1 cellular context compared by ENCODE assay signal in the genomic region with DNA sequence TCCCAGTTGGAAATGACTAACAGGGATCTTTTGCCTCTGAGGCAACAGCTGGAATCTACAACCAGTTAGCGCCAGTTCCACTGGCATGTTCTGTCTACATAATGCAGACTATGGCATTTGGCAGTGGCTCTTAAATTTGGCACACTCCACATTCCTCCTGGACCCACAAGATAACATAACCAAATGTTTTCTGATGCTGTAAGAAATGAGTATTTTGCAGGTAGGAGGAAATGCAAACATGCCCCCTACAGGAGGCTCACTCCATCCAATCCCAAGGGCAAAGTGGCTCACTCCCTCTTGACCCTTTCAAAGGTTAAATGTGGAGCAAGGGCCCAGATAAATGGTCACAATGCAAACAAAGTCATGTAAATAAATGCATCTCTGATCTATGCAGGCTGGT.
TF ChIP-seq lines count a peak whose summit lies in the region.

No MANE protein-coding gene starts in this region.

TF ChIP-seq in WTC11, 78 proteins besides CTCF, POLR2A, EP300 and RAD21 (continued from another document):
- TF ChIP-seq, protein P1, sequence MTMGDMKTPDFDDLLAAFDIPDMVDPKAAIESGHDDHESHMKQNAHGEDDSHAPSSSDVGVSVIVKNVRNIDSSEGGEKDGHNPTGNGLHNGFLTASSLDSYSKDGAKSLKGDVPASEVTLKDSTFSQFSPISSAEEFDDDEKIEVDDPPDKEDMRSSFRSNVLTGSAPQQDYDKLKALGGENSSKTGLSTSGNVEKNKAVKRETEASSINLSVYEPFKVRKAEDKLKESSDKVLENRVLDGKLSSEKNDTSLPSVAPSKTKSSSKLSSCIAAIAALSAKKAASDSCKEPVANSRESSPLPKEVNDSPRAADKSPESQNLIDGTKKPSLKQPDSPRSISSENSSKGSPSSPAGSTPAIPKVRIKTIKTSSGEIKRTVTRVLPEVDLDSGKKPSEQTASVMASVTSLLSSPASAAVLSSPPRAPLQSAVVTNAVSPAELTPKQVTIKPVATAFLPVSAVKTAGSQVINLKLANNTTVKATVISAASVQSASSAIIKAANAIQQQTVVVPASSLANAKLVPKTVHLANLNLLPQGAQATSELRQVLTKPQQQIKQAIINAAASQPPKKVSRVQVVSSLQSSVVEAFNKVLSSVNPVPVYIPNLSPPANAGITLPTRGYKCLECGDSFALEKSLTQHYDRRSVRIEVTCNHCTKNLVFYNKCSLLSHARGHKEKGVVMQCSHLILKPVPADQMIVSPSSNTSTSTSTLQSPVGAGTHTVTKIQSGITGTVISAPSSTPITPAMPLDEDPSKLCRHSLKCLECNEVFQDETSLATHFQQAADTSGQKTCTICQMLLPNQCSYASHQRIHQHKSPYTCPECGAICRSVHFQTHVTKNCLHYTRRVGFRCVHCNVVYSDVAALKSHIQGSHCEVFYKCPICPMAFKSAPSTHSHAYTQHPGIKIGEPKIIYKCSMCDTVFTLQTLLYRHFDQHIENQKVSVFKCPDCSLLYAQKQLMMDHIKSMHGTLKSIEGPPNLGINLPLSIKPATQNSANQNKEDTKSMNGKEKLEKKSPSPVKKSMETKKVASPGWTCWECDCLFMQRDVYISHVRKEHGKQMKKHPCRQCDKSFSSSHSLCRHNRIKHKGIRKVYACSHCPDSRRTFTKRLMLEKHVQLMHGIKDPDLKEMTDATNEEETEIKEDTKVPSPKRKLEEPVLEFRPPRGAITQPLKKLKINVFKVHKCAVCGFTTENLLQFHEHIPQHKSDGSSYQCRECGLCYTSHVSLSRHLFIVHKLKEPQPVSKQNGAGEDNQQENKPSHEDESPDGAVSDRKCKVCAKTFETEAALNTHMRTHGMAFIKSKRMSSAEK (CRISPR knock-in tag; IDR thresholded peaks at IDR 0.05; ENCODE audit: borderline replicate concordance), result no peak
- TF ChIP-seq, protein P2, sequence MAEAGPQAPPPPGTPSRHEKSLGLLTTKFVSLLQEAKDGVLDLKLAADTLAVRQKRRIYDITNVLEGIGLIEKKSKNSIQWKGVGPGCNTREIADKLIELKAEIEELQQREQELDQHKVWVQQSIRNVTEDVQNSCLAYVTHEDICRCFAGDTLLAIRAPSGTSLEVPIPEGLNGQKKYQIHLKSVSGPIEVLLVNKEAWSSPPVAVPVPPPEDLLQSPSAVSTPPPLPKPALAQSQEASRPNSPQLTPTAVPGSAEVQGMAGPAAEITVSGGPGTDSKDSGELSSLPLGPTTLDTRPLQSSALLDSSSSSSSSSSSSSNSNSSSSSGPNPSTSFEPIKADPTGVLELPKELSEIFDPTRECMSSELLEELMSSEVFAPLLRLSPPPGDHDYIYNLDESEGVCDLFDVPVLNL (CRISPR knock-in tag; IDR thresholded peaks at IDR 0.05; ENCODE audit: borderline replicate concordance, low read depth), result no peak
- TF ChIP-seq HMGA2 (CRISPR knock-in tag; IDR thresholded peaks at IDR 0.05) (no peak), TEAD4 (CRISPR knock-in tag; IDR thresholded peaks at IDR 0.05) (no peak), CREM (CRISPR knock-in tag; IDR thresholded peaks at IDR 0.05) (no peak), ZNF138 (CRISPR knock-in tag; conservative IDR thresholded peaks at IDR 0.05) (no peak), ESRRA (CRISPR knock-in tag; IDR thresholded peaks at IDR 0.05; ENCODE audit: borderline replicate concordance) (no peak)
- TF ChIP-seq, protein P3, sequence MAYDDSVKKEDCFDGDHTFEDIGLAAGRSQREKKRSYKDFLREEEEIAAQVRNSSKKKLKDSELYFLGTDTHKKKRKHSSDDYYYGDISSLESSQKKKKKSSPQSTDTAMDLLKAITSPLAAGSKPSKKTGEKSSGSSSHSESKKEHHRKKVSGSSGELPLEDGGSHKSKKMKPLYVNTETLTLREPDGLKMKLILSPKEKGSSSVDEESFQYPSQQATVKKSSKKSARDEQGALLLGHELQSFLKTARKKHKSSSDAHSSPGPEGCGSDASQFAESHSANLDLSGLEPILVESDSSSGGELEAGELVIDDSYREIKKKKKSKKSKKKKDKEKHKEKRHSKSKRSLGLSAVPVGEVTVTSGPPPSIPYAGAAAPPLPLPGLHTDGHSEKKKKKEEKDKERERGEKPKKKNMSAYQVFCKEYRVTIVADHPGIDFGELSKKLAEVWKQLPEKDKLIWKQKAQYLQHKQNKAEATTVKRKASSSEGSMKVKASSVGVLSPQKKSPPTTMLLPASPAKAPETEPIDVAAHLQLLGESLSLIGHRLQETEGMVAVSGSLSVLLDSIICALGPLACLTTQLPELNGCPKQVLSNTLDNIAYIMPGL (CRISPR knock-in tag; IDR thresholded peaks at IDR 0.05), result no peak
- TF ChIP-seq, protein P4, sequence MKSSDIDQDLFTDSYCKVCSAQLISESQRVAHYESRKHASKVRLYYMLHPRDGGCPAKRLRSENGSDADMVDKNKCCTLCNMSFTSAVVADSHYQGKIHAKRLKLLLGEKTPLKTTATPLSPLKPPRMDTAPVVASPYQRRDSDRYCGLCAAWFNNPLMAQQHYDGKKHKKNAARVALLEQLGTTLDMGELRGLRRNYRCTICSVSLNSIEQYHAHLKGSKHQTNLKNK (CRISPR knock-in tag; IDR thresholded peaks at IDR 0.05), result no peak
TF ChIP-seq in WTC11: peak in this region for 0.
